In the genomic region with DNA sequence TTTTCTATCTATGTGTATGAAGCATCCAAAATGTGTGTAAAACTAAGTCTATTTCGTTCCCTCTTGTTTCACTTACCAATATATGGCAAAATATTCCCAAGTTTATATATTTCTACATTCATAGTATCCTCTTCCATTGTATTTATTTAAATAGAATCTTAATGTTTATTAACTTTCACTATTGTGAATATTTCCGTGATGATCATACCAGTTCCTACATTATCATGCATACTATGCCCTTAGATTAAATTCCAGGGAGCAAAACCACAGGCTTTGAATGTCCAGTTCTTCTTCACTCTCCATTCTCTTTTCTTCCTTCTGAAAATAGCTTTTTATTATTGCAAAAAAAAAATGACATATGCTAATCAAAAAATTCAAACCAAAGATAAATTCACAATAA, we compare ENCODE assay signal across 16 cellular contexts. TPM values are rescaled to one million over a fixed set of nuclear protein-coding genes. Genes with fewer than 3 reads are reported as not detected.
DNase-seq lines count a peak whose midpoint lies in the region; ATAC-seq and TF ChIP-seq lines count a peak whose summit lies in the region.
"Had no signal": no experiment of that assay in that cellular context is flagged by ENCODE, and none has a peak within 500 bp of the region (broad histone marks: within the 10 kb centered on the region; RNA-seq: fewer than 3 reads in every experiment).

No MANE protein-coding gene starts in this region.

- POLR2A ChIA-PET in A673 (lab: Charles Lee; ENCODE audit: low non-redundant PET), result no interaction called here
- POLR2A ChIA-PET in IMR-90 (lab: Charles Lee; ENCODE audit: unreplicated experiment), result no interaction called here

- in situ Hi-C loops in IMR-90 (cut with MboI; ENCODE audit: low sequenced_read_pairs), result no loop called here

- H3K4ac ChIP-seq in IMR-90 (ENCODE audit: low read depth, low read length), result no peak overlapping the region

- no peaks in the 10 kb centered on the region for H3K79me1 ChIP-seq in IMR-90 (ENCODE audit: low read depth in 1 of 2, low read length in 2 of 2)

- TF ChIP-seq CTCF in A673 (conservative IDR thresholded peaks at IDR 0.05; ENCODE audit: low read depth, low read length), result no peak
- no peak for TF ChIP-seq CTCF in IMR-90 (conservative IDR thresholded peaks at IDR 0.05; ENCODE audit: low read depth, low read length)
- TF ChIP-seq CTCF in osteocyte (IDR thresholded peaks at IDR 0.05), result no peak

- no peak overlapping the region for H2AFZ ChIP-seq in IMR-90 (replicated peaks; ENCODE audit: low read length, poor library complexity)

- no peak overlapping the region for H4K8ac ChIP-seq in IMR-90 (ENCODE audit: low read depth in 2 of 2, low read length in 2 of 2)

- no peak overlapping the region for H2BK20ac ChIP-seq in IMR-90 (ENCODE audit: low read depth, low read length)

- peak overlapping the region; percentile 19 to 72 for H3K27ac Mint-ChIP-seq in effector memory CD8-positive, alpha-beta T cell
- peak overlapping the region; percentile 38 for H3K27ac Mint-ChIP-seq in osteocyte (ENCODE audit: unreplicated experiment)

- H3K4me1 ChIP-seq in A673 (ENCODE audit: insufficient read depth, low read length, poor library complexity, severe bottlenecking) (peaks cover 37% of the 10 kb centered on the region), IMR-90 (ENCODE audit: control insufficient read depth, insufficient read depth, low read length) (0 out of 2 replicates have a peak, but pooled peaks cover 2% of the 10 kb centered on the region)

- H4K20me1 ChIP-seq in IMR-90 (ENCODE audit: insufficient read depth, low read length), result no peaks in the 10 kb centered on the region

- H3K4me2 ChIP-seq in IMR-90 (ENCODE audit: low read depth, low read length), result no peak overlapping the region; the same call in 1 of the 2 replicates

- H3K9me3 ChIP-seq in A673 (ENCODE audit: low read depth, low read length, poor library complexity, severe bottlenecking) (no peaks in the 10 kb centered on the region), IMR-90 (ENCODE audit: control insufficient read depth, insufficient read depth, low read length) (no peaks in the 10 kb centered on the region)

- no peak overlapping the region for H3K18ac ChIP-seq in IMR-90 (ENCODE audit: low read depth, low read length)

- no peak overlapping the region for H3K14ac ChIP-seq in IMR-90 (replicated peaks; ENCODE audit: low read depth, low read length)

- no peaks in the 10 kb centered on the region for H3K36me3 ChIP-seq in A673 (ENCODE audit: insufficient read depth, low read length, poor library complexity, severe bottlenecking)
- no peaks in the 10 kb centered on the region for H3K36me3 ChIP-seq in IMR-90 (ENCODE audit: control insufficient read depth, insufficient read depth, low read length)

- H3K4me3 Mint-ChIP-seq in effector memory CD8-positive, alpha-beta T cell, result no peak overlapping the region
- no peak overlapping the region for H3K4me3 Mint-ChIP-seq in osteocyte (ENCODE audit: unreplicated experiment)

- no peak for TF ChIP-seq POLR2A in IMR-90 (IDR thresholded peaks at IDR 0.05; ENCODE audit: low read depth, low read length)

- no peak for TF ChIP-seq RAD21 in IMR-90 (IDR thresholded peaks at IDR 0.05; ENCODE audit: low read length)

- BruUV-seq in A673 (replicated peaks; lab: Mats Ljungman, UMichigan), result no TSS peak
- no TSS peak for BruUV-seq in IMR-90 (replicated peaks; lab: Mats Ljungman, UMichigan)

- no CpG with 5 or more reads among the region's 2 CpGs for WGBS in IMR-90 (ENCODE audit: extremely low coverage in 2 of 2, insufficient read length in 1 of 2), 2 experiments

- no peak overlapping the region for H3K23ac ChIP-seq in IMR-90 (ENCODE audit: low read depth, low read length)

- H3K4me3 ChIP-seq in A673 (ENCODE audit: low read depth, low read length, poor library complexity, severe bottlenecking) (peak overlapping the region; percentile 25), IMR-90 (ENCODE audit: insufficient read depth, low read depth, low read length) (no peak overlapping the region)

- DNase-seq in A673 (ENCODE audit: low spot score) (no peak), IMR-90 (peak; percentile 60), osteocyte (ENCODE audit: extremely low spot score, unreplicated experiment) (no peak), NOMO-1 (lab: John Stamatoyannopoulos, UW; ENCODE audit: unreplicated experiment in 2 of 2) (no peak), HuH-7.5 (ENCODE audit: low spot score) (no peak), NCI-H1048 (lab: John Stamatoyannopoulos, UW) (no peak)
- no peak for DNase-seq in effector memory CD8-positive, alpha-beta T cell
- DNase-seq: ACHN; CD4-positive, alpha-beta memory T cell; GOT3; KG1; MM.1S; NCI-H187 treated with DMSO at 0.1 percent for 48 hours; NCI-H524; SIG-M5 had no signal

- dilution Hi-C loops in IMR-90 (cut with HindIII; ENCODE audit: low sequenced_read_pairs, unreplicated experiment), result no loop called here

- H3K9me3 Mint-ChIP-seq in effector memory CD8-positive, alpha-beta T cell, result no peaks in the 10 kb centered on the region
- no peaks in the 10 kb centered on the region for H3K9me3 Mint-ChIP-seq in osteocyte (ENCODE audit: unreplicated experiment)
- H3K9me3 Mint-ChIP-seq: CD4-positive, alpha-beta memory T cell had no signal

- no peak overlapping the region for H2BK5ac ChIP-seq in IMR-90 (ENCODE audit: low read depth, low read length, poor library complexity, severe bottlenecking)

- CTCF ChIA-PET in A673 (lab: Charles Lee) (interaction anchor here (0.7 kb wide), 1 partner anchor 24 kb away, joined by 3 read pairs; no protein-coding TSS in a partner anchor), IMR-90 (lab: Yijun Ruan, JAX) (no interaction called here)

- H2BK15ac ChIP-seq in IMR-90 (ENCODE audit: low read depth, low read length), result no peak overlapping the region

- no peak overlapping the region for H3K56ac ChIP-seq in IMR-90 (ENCODE audit: extremely low read depth, insufficient read depth, low read length)

- no peak overlapping the region for H3K9ac ChIP-seq in IMR-90 (ENCODE audit: low read depth, low read length)

- no peak overlapping the region for H2AK9ac ChIP-seq in IMR-90 (replicated peaks; ENCODE audit: low read depth, low read length, poor library complexity)

- H4K91ac ChIP-seq in IMR-90 (ENCODE audit: insufficient read depth, low read depth, low read length), result no peak overlapping the region

- no peak overlapping the region for H2BK120ac ChIP-seq in IMR-90 (ENCODE audit: low read depth, low read length)

- no peak overlapping the region for H3K27ac ChIP-seq in A673 (ENCODE audit: low read depth, low read length, poor library complexity, severe bottlenecking)
- no peak overlapping the region for H3K27ac ChIP-seq in IMR-90 (ENCODE audit: insufficient read depth, low read length)
- H3K27ac ChIP-seq: HL-60 had no signal

- H3K27me3 ChIP-seq in A673 (replicated peaks; ENCODE audit: insufficient read depth, low read depth, low read length, poor library complexity) (no peaks in the 10 kb centered on the region), IMR-90 (ENCODE audit: control insufficient read depth, insufficient read depth, low read length) (no peaks in the 10 kb centered on the region)

- no peaks in the 10 kb centered on the region for H3K9me1 ChIP-seq in IMR-90 (ENCODE audit: insufficient read depth, low read length)

- no peak overlapping the region for H4K5ac ChIP-seq in IMR-90 (ENCODE audit: low read depth, low read length)

- intact Hi-C loops in A673 (cut with micrococcal nuclease; ENCODE audit: unreplicated experiment) (no loop called here), IMR-90 (cut with micrococcal nuclease) (loop anchor here (5.0 kb wide), 3 partner anchors 54 to 99 kb away; no protein-coding TSS in a partner anchor)

- H3K27me3 Mint-ChIP-seq in effector memory CD8-positive, alpha-beta T cell, result no peaks in the 10 kb centered on the region
- H3K27me3 Mint-ChIP-seq in osteocyte (ENCODE audit: unreplicated experiment), result no peaks in the 10 kb centered on the region
- H3K27me3 Mint-ChIP-seq: CD4-positive, alpha-beta memory T cell had no signal

- peaks cover 7 to 27% of the 10 kb centered on the region in 2 donors for H3K4me1 Mint-ChIP-seq in effector memory CD8-positive, alpha-beta T cell (ENCODE audit: low read depth in 2 of 2)
- H3K4me1 Mint-ChIP-seq in osteocyte (ENCODE audit: unreplicated experiment), result peaks cover 2% of the 10 kb centered on the region

- H2AK5ac ChIP-seq in IMR-90 (ENCODE audit: low read depth, low read length), result no peak overlapping the region

- peaks cover 2% of the 10 kb centered on the region for H3K36me3 Mint-ChIP-seq in effector memory CD8-positive, alpha-beta T cell (ENCODE audit: insufficient read depth)
- no peaks in the 10 kb centered on the region for H3K36me3 Mint-ChIP-seq in osteocyte (ENCODE audit: unreplicated experiment)

- ATAC-seq in IMR-90 (ENCODE audit: low read depth), result peak; percentile 66
- no peak for ATAC-seq in effector memory CD8-positive, alpha-beta T cell (replicated peaks)

TF ChIP-seq in IMR-90, 13 proteins besides CTCF, POLR2A, EP300 and RAD21 (continues in another document):
- TF ChIP-seq MXI1 (IDR thresholded peaks at IDR 0.05; ENCODE audit: borderline replicate concordance, low read depth, low read length), result no peak
- no peak for TF ChIP-seq CHD1 (IDR thresholded peaks at IDR 0.05; ENCODE audit: low read depth, low read length)
- TF ChIP-seq BHLHE40 (IDR thresholded peaks at IDR 0.05; ENCODE audit: low read depth, low read length), result no peak
- no peak for TF ChIP-seq FOS (IDR thresholded peaks at IDR 0.05; ENCODE audit: low read depth, low read length)
- TF ChIP-seq RFX5 (IDR thresholded peaks at IDR 0.05; ENCODE audit: low read depth, low read length), result no peak
- no peak for TF ChIP-seq USF2 (IDR thresholded peaks at IDR 0.05; ENCODE audit: low read depth, low read length)
- TF ChIP-seq MAZ (IDR thresholded peaks at IDR 0.05; ENCODE audit: borderline replicate concordance, low read depth, low read length), result no peak
- no peak for TF ChIP-seq MAFK (IDR thresholded peaks at IDR 0.05; ENCODE audit: low read depth, low read length)

RNA-seq across cellular contexts. Expression of gene MAP2K6, which starts 4.0 kb away (rescaled TPM):
- total RNA-seq in A673 (2021) (14.1 and 20.7 TPM in 2 replicates), IMR-90 (2012; rRNA removed) (3.6 and 5.7 TPM in 2 replicates), osteocyte (2.8 TPM in 2 replicates)
- polyA plus RNA-seq in IMR-90 (2012; rRNA removed), result 1.8 and 2.4 TPM in 2 replicates
- 0.65 and 0.92 TPM in 2 replicates for polyA plus RNA-seq in IMR-90 (2012; cell fraction: cytosol; rRNA removed)
- 0.29 and 1.1 TPM in 2 replicates for polyA plus RNA-seq in IMR-90 (2012; cell fraction: nucleus; rRNA removed; ENCODE audit: low replicate concordance)
